Comparison of ENCODE assay signal across 21 cellular contexts in genomic region chr10:12685261-12685861, GRCh38.
"Had no signal": no experiment of that assay in that cellular context is flagged by ENCODE, and none has a peak within 500 bp of the region (broad histone marks: within the 10 kb centered on the region; RNA-seq: fewer than 3 reads in every experiment).

No MANE protein-coding gene starts in this region.

- H3K4me3 Mint-ChIP-seq: activated naive CD8-positive, alpha-beta T cell treated with anti-CD3 and anti-CD28 coated beads, Interleukin-2, amount 10 ng/mL, durations not matched to agents 7 days and 5 days; activated T-cell treated with anti-CD3 and anti-CD28 coated beads, Interleukin-2, amount 50 U/mL, for 72 hours; mesothelial cell of epicardium; neural progenitor cell; T-cell had no signal

- H3K27me3 ChIP-seq: ascending aorta, cardiac muscle cell, colonic mucosa, neural progenitor cell, transverse colon, vagina had no signal

- H3K4me1 Mint-ChIP-seq: mesothelial cell of epicardium had no signal

- H2AFZ ChIP-seq: neural progenitor cell, parathyroid adenoma had no signal

- ATAC-seq: T-cell had no signal

- H3K4me1 ChIP-seq: ascending aorta, colonic mucosa, neural progenitor cell, parathyroid adenoma had no signal

- H3K27ac Mint-ChIP-seq: activated naive CD8-positive, alpha-beta T cell treated with anti-CD3 and anti-CD28 coated beads, Interleukin-2, amount 10 ng/mL, durations not matched to agents 7 days and 5 days; activated T-cell treated with anti-CD3 and anti-CD28 coated beads, Interleukin-2, amount 50 U/mL, for 72 hours; mesothelial cell of epicardium; neural progenitor cell; T-cell had no signal

- H3K9me3 Mint-ChIP-seq: activated naive CD8-positive, alpha-beta T cell treated with anti-CD3 and anti-CD28 coated beads, Interleukin-2, amount 10 ng/mL, durations not matched to agents 7 days and 5 days; activated T-cell treated with anti-CD3 and anti-CD28 coated beads, Interleukin-2, amount 50 U/mL, for 72 hours; mesothelial cell of epicardium; neural progenitor cell; T-cell had no signal

- H3K9me3 ChIP-seq: ascending aorta, colonic mucosa, transverse colon, vagina had no signal

- H3K27me3 Mint-ChIP-seq: activated naive CD8-positive, alpha-beta T cell treated with anti-CD3 and anti-CD28 coated beads, Interleukin-2, amount 10 ng/mL, durations not matched to agents 7 days and 5 days; T-cell had no signal

- DNase-seq: activated CD4-positive, alpha-beta T cell treated with anti-CD3 and anti-CD28 coated beads, Interleukin-2, amount 50 U/mL, for 48 hours; activated CD4-positive, CD25-positive, alpha-beta regulatory T cell treated with anti-CD3 and anti-CD28 coated beads, Interleukin-2, amount 50 U/mL, for 72 hours; activated naive CD4-positive, alpha-beta T cell; activated naive CD8-positive, alpha-beta T cell treated with anti-CD3 and anti-CD28 coated beads, Interleukin-2, amount 10 ng/mL, durations not matched to agents 7 days and 5 days; activated T-cell treated with anti-CD3 and anti-CD28 coated beads, Interleukin-2, amount 50 U/mL, for 72 hours; head of caudate nucleus; stimulated activated CD4-positive, alpha-beta T cell treated with anti-CD3 and anti-CD28 coated beads, Interleukin-2, amount 100 ng/mL, for 48 hours; stimulated activated naive CD4-positive, alpha-beta T cell; substantia nigra; T-cell; T1000; transverse colon had no signal

- H3K27ac ChIP-seq: ascending aorta, cardiac muscle cell, colonic mucosa, epithelial cell of prostate, neural progenitor cell, parathyroid adenoma, vagina had no signal

- H3K36me3 ChIP-seq: ascending aorta, cardiac muscle cell, colonic mucosa, neural progenitor cell, transverse colon, vagina had no signal

- H3K4me3 ChIP-seq: ascending aorta, cardiac muscle cell, colonic mucosa, lung, neural progenitor cell, transverse colon, vagina had no signal
